In the genomic region with DNA sequence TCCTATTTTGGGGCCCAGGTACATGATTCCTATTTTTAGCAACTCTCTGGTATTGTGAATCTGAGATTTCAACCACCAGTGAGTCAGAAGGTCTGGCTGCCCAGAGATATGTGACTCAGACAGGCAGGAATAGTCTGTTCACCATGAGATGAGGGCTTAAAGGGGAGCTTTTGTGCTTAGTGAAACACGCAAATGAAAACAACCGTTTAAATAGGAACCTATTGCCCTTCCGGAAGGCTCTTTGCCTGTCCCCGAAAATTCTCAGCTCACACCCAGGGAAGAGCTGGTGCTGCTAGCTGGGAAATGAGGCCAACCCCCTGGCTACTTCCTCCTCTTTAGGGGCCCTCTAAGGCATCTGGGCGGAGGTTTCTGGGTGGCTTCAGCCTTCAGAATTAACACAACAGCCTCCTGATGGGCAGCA, we compare ENCODE assay signal across 8 cellular contexts.
DNase-seq lines count a peak whose midpoint lies in the region; ATAC-seq, FAIRE-seq and TF ChIP-seq lines count a peak whose summit lies in the region.

No MANE protein-coding gene starts in this region.

- no peak overlapping the region for H3K27ac Mint-ChIP-seq in activated T-helper 17 cell treated with anti-CD3 and anti-CD28 coated beads, Interleukin-2, amount 50 U/mL, for 72 hours

- DNase-seq in AG04450 (ENCODE audit: low read depth, low spot score) (peak; percentile 85), GM19239 (ENCODE audit: insufficient read length, low spot score) (no peak), iris pigment epithelial cell (ENCODE audit: low read depth) (peak; percentile 98), urothelium cell line (ENCODE audit: low spot score) (peak; percentile 93), NCI-H774 (lab: John Stamatoyannopoulos, UW) (no peak), hippocampal formation (lab: John Stamatoyannopoulos, UW) (no peak)

- no peaks in the 10 kb centered on the region for H3K27me3 ChIP-seq in AG04450 (ENCODE audit: control insufficient read depth, insufficient read depth, low read length)

- no peak overlapping the region for H3K4me3 Mint-ChIP-seq in activated T-helper 17 cell treated with anti-CD3 and anti-CD28 coated beads, Interleukin-2, amount 50 U/mL, for 72 hours

- H3K27ac ChIP-seq in AG04450 (ENCODE audit: low read depth, low read length): peak overlapping the region; percentile 98

- no peak overlapping the region for H3K4me3 ChIP-seq in AG04450 (ENCODE audit: low read depth, low read length)

- TF ChIP-seq CTCF in AG04450 (IDR thresholded peaks at IDR 0.05; ENCODE audit: low read depth, low read length): no peak

- no peaks in the 10 kb centered on the region for H3K9me3 Mint-ChIP-seq in activated T-helper 17 cell treated with anti-CD3 and anti-CD28 coated beads, Interleukin-2, amount 50 U/mL, for 72 hours

- CTCF ChIA-PET in AG04450 (lab: Charles Lee): interaction anchor here (0.8 kb wide), 1 partner anchor 397 kb away, joined by 3 read pairs; no protein-coding TSS in a partner anchor

- peak; percentile 93 for ATAC-seq in HG03432 (IDR thresholded peaks at IDR 0.05; ENCODE audit: unreplicated experiment)
- ATAC-seq in activated T-helper 17 cell treated with anti-CD3 and anti-CD28 coated beads, Interleukin-2, amount 50 U/mL, for 72 hours (replicated peaks): peak; percentile 87

- peak; percentile 55 for FAIRE-seq in GM19239 (lab: Jason Lieb, UNC)
- no peak for FAIRE-seq in urothelium cell line (lab: Jason Lieb, UNC)

- peaks cover 29% of the 10 kb centered on the region for H3K27me3 Mint-ChIP-seq in activated T-helper 17 cell treated with anti-CD3 and anti-CD28 coated beads, Interleukin-2, amount 50 U/mL, for 72 hours

- no peaks in the 10 kb centered on the region for H3K9me3 ChIP-seq in AG04450 (ENCODE audit: control insufficient read depth, insufficient read depth, low read length)

- POLR2A ChIA-PET in AG04450 (lab: Yijun Ruan, JAX): no interaction called here

- H3K4me1 Mint-ChIP-seq in activated T-helper 17 cell treated with anti-CD3 and anti-CD28 coated beads, Interleukin-2, amount 50 U/mL, for 72 hours: no peaks in the 10 kb centered on the region

- no peaks in the 10 kb centered on the region for H3K36me3 Mint-ChIP-seq in activated T-helper 17 cell treated with anti-CD3 and anti-CD28 coated beads, Interleukin-2, amount 50 U/mL, for 72 hours (ENCODE audit: low read depth)

Comparison
In these comparisons a context has a peak if more than half of its experiments do, and no peak if none do; other contexts are left out.
1. DNase-seq: peak in AG04450 (single experiment), iris pigment epithelial cell (single experiment) and urothelium cell line (single experiment); none in GM19239 (single experiment), NCI-H774 (single experiment) and hippocampal formation (0 of 2).